8 cellular contexts compared by ENCODE assay signal in the genomic region with DNA sequence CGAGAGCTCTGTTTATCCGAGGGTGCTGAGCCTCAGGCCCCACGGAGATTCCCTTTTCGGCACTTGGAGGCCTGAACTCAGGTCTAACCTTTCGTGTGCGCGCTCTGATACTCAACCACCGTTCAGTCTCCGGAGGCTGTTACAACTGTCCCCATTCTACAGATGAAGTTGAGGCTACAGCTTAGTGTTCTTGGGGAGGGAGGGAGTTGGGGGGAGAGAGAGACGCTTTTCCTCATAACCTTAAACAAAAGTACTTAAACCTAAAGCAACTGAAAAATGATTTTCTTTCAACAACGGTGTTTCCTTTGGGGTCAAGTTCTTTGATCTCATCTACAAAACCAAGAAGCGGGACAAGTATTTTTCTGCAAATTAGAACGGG. TPM values are rescaled to one million over a fixed set of nuclear protein-coding genes. Genes with fewer than 3 reads are reported as not detected.
DNase-seq lines count a peak whose midpoint lies in the region; ATAC-seq and TF ChIP-seq lines count a peak whose summit lies in the region.

No MANE protein-coding gene starts in this region.

- TF ChIP-seq CTCF in stomach (IDR thresholded peaks at IDR 0.05) = no peak
- no peak for TF ChIP-seq CTCF in GM10248 (IDR thresholded peaks at IDR 0.05; ENCODE audit: control extremely low read depth, extremely low read depth, low read depth, missing control alignments)

- H3K9me3 ChIP-seq in iPS-18c (ENCODE audit: control insufficient read depth, insufficient read depth, low read length) (no peaks in the 10 kb centered on the region), stomach (no peaks in the 10 kb centered on the region)

- H3K4me3 ChIP-seq in iPS-18c (ENCODE audit: insufficient read depth, low read depth, low read length) (peak overlapping the region; percentile 67), stomach (peak overlapping the region; percentile 65 to 90 (median 74))

- peak overlapping the region; percentile 83 for H3K4me3 Mint-ChIP-seq in activated CD4-positive, alpha-beta T cell treated with anti-CD3 and anti-CD28 coated beads, Interleukin-2, amount 10 ng/mL, durations not matched to agents 7 days and 5 days
- H3K4me3 Mint-ChIP-seq in activated T-helper 17 cell treated with anti-CD3 and anti-CD28 coated beads, Interleukin-2, amount 50 U/mL, for 72 hours = peak overlapping the region; percentile 87

- no peak for TF ChIP-seq EP300 in stomach (IDR thresholded peaks at IDR 0.05)

- whole genome bisulfite sequencing in stomach, 5 donors = 34 to 55% (median 40%) methylated on average over 13 of the region's 13 CpGs

- H3K4me1 ChIP-seq in stomach = peaks cover 11 to 31% (median 30%) of the 10 kb centered on the region in 4 donors

- peaks cover 9 to 53% (median 34%) of the 10 kb centered on the region in 3 donors for H3K27me3 ChIP-seq in stomach

- peaks cover 15% of the 10 kb centered on the region for H3K27me3 Mint-ChIP-seq in activated CD4-positive, alpha-beta T cell treated with anti-CD3 and anti-CD28 coated beads, Interleukin-2, amount 10 ng/mL, durations not matched to agents 7 days and 5 days
- H3K27me3 Mint-ChIP-seq in activated T-helper 17 cell treated with anti-CD3 and anti-CD28 coated beads, Interleukin-2, amount 50 U/mL, for 72 hours = peaks cover 3% of the 10 kb centered on the region

- peaks cover 43% of the 10 kb centered on the region for H3K4me1 Mint-ChIP-seq in activated CD4-positive, alpha-beta T cell treated with anti-CD3 and anti-CD28 coated beads, Interleukin-2, amount 10 ng/mL, durations not matched to agents 7 days and 5 days
- peaks cover 11% of the 10 kb centered on the region for H3K4me1 Mint-ChIP-seq in activated T-helper 17 cell treated with anti-CD3 and anti-CD28 coated beads, Interleukin-2, amount 50 U/mL, for 72 hours

- intact Hi-C loops in stomach (cut with DNase I; ENCODE audit: low total_unique reads) = no loop called here

- H3K9me3 Mint-ChIP-seq in activated CD4-positive, alpha-beta T cell treated with anti-CD3 and anti-CD28 coated beads, Interleukin-2, amount 10 ng/mL, durations not matched to agents 7 days and 5 days = no peaks in the 10 kb centered on the region
- H3K9me3 Mint-ChIP-seq in activated T-helper 17 cell treated with anti-CD3 and anti-CD28 coated beads, Interleukin-2, amount 50 U/mL, for 72 hours = no peaks in the 10 kb centered on the region

- H3K36me3 Mint-ChIP-seq in activated CD4-positive, alpha-beta T cell treated with anti-CD3 and anti-CD28 coated beads, Interleukin-2, amount 10 ng/mL, durations not matched to agents 7 days and 5 days (ENCODE audit: low read depth) = peaks cover 2% of the 10 kb centered on the region
- H3K36me3 Mint-ChIP-seq in activated T-helper 17 cell treated with anti-CD3 and anti-CD28 coated beads, Interleukin-2, amount 50 U/mL, for 72 hours (ENCODE audit: low read depth) = peaks cover 22% of the 10 kb centered on the region

- ATAC-seq in activated T-helper 17 cell treated with anti-CD3 and anti-CD28 coated beads, Interleukin-2, amount 50 U/mL, for 72 hours (replicated peaks) = no peak

- TF ChIP-seq POLR2A in stomach (IDR thresholded peaks at IDR 0.05) = no peak

- CTCF ChIA-PET in activated CD4-positive, alpha-beta T cell treated with anti-CD3 and anti-CD28 coated beads, Interleukin-2, amount 10 ng/mL, durations not matched to agents 7 days and 5 days (lab: Charles Lee) = no interaction called here
- CTCF ChIA-PET in GM10248 (lab: Yijun Ruan, JAX) = interaction anchor here (1.5 to 2.0 kb wide), 2 partner anchors 27 to 556 kb away, joined by 3 to 4 read pairs; no protein-coding TSS in a partner anchor

- DNase-seq in activated CD4-positive, alpha-beta T cell treated with anti-CD3 and anti-CD28 coated beads, Interleukin-2, amount 10 ng/mL, durations not matched to agents 7 days and 5 days = no peak
- no peak for DNase-seq in activated CD4-positive, alpha-beta T cell treated with anti-CD3 and anti-CD28 coated beads, Interleukin-2, amount 50 U/mL, for 4 hours
- DNase-seq in stomach (no peak), HK-2 (ENCODE audit: unreplicated experiment) (no peak), DMS114 treated with DMSO at 0.1 percent for 48 hours (lab: John Stamatoyannopoulos, UW; ENCODE audit: unreplicated experiment) (no peak), GM10248 (ENCODE audit: extremely low spot score) (no peak)

- POLR2A ChIA-PET in activated CD4-positive, alpha-beta T cell treated with anti-CD3 and anti-CD28 coated beads, Interleukin-2, amount 10 ng/mL, durations not matched to agents 7 days and 5 days (lab: Charles Lee) = no interaction called here
- POLR2A ChIA-PET in GM10248 (lab: Yijun Ruan, JAX) = no interaction called here

- peak overlapping the region; percentile 78 for H3K27ac Mint-ChIP-seq in activated CD4-positive, alpha-beta T cell treated with anti-CD3 and anti-CD28 coated beads, Interleukin-2, amount 10 ng/mL, durations not matched to agents 7 days and 5 days
- H3K27ac Mint-ChIP-seq in activated T-helper 17 cell treated with anti-CD3 and anti-CD28 coated beads, Interleukin-2, amount 50 U/mL, for 72 hours = peak overlapping the region; percentile 59

- no peaks in the 10 kb centered on the region for H3K36me3 ChIP-seq in stomach

- peak overlapping the region in 3 of 5 donors; percentile 74 to 83 (median 75) for H3K27ac ChIP-seq in stomach

RNA-seq across cellular contexts. Expression of a gene that starts 1.0 kb away (rescaled TPM):
- total RNA-seq in activated CD4-positive, alpha-beta T cell treated with anti-CD3 and anti-CD28 coated beads, Interleukin-2, amount 10 ng/mL, durations not matched to agents 7 days and 5 days = 1 to 10 TPM; 1.3 to 1.7 TPM
- 1 to 10 TPM; 7.9 to 8.0 TPM for total RNA-seq in activated T-helper 17 cell treated with anti-CD3 and anti-CD28 coated beads, Interleukin-2, amount 50 U/mL, for 72 hours
- total RNA-seq in stomach = 1 to 10 TPM in 4 of 5 donors, under 1 TPM in 1; 0.89 to 5.7 (median 2.3) TPM
- 1 to 10 TPM in 2 of 3 donors, under 1 TPM in 1; 0.73 to 5.9 (median 4.6) TPM for polyA plus RNA-seq in stomach
